1 cellular context compared by ENCODE assay signal in the genomic region with DNA sequence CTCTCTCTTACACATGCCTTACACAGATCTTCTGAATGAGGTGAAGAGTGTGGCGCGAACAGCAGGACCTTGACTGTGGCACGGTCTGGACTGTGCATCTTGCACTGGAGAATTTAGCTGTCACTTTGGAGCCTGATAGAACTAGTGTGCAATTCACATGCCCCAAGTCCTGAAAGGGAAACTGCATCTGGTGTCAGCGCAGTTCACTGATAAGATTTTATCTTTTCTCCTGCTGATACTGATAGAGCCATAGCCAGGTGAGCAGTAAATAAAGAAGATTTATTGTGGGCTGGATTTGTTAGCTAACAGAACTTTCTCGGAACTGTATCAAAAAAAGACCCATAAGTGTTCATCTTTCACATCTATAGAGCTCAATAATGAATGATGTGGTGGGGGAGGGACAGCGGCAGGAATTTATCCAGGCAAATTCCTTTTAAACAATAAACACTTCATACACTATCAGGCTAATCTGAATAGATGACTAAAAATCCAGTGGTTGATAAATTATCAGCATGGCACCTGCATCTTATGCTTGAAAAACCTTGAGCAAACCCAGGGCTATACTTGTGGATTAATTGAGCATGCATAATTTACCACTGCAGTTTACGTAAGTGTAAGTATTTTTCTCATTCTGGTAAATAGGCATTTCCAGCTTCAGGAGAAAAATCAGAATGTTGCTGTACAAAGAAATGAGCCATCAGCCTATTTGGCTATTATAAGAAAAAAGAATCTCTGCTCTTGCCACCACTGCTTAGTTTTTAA.
TF ChIP-seq lines count a peak whose summit lies in the region.

No MANE protein-coding gene starts in this region.

TF ChIP-seq in SK-N-SH treated with all-trans-retinoic acid at 6 μM for 48 hours, 23 proteins besides CTCF, POLR2A, EP300 and RAD21 (continued from another document):
- TF ChIP-seq, protein P1, sequence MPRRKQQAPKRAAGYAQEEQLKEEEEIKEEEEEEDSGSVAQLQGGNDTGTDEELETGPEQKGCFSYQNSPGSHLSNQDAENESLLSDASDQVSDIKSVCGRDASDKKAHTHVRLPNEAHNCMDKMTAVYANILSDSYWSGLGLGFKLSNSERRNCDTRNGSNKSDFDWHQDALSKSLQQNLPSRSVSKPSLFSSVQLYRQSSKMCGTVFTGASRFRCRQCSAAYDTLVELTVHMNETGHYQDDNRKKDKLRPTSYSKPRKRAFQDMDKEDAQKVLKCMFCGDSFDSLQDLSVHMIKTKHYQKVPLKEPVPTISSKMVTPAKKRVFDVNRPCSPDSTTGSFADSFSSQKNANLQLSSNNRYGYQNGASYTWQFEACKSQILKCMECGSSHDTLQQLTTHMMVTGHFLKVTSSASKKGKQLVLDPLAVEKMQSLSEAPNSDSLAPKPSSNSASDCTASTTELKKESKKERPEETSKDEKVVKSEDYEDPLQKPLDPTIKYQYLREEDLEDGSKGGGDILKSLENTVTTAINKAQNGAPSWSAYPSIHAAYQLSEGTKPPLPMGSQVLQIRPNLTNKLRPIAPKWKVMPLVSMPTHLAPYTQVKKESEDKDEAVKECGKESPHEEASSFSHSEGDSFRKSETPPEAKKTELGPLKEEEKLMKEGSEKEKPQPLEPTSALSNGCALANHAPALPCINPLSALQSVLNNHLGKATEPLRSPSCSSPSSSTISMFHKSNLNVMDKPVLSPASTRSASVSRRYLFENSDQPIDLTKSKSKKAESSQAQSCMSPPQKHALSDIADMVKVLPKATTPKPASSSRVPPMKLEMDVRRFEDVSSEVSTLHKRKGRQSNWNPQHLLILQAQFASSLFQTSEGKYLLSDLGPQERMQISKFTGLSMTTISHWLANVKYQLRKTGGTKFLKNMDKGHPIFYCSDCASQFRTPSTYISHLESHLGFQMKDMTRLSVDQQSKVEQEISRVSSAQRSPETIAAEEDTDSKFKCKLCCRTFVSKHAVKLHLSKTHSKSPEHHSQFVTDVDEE (CRISPR knock-in tag; IDR thresholded peaks at IDR 0.05) = no peak
TF ChIP-seq in SK-N-SH treated with all-trans-retinoic acid at 6 μM for 48 hours: peak in this region for 1.
